ENCODE assay signal across 9 cellular contexts in genomic region chr9:111959468-111959941, GRCh38.
DNase-seq lines count a peak whose midpoint lies in the region; ATAC-seq, FAIRE-seq and TF ChIP-seq lines count a peak whose summit lies in the region.
"Had no signal": no experiment of that assay in that cellular context is flagged by ENCODE, and none has a peak within 500 bp of the region (broad histone marks: within the 10 kb centered on the region; RNA-seq: fewer than 3 reads in every experiment).

No MANE protein-coding gene starts in this region.

- H3K9ac ChIP-seq in MM.1S (ENCODE audit: low read length) = no peak overlapping the region

- H4K20me1 ChIP-seq in MM.1S (ENCODE audit: insufficient read depth, low read length) = no peaks in the 10 kb centered on the region

- H3K36me3 ChIP-seq in MM.1S (replicated peaks; ENCODE audit: insufficient read depth, low read length) = no peaks in the 10 kb centered on the region

- H2AFZ ChIP-seq in MM.1S (ENCODE audit: low read length) = no peak overlapping the region

- no peaks in the 10 kb centered on the region for H3F3A ChIP-seq in MM.1S (ENCODE audit: insufficient read depth, low read length)

- H3K4me1 ChIP-seq in MM.1S (ENCODE audit: low read length) = no peaks in the 10 kb centered on the region

- H3K4me3 ChIP-seq in skin epidermis (no peak overlapping the region), MM.1S (ENCODE audit: low read length) (no peak overlapping the region)

- TF ChIP-seq CTCF in MM.1S (IDR thresholded peaks at IDR 0.05; ENCODE audit: low read length) = no peak

- no peaks in the 10 kb centered on the region for H3K79me2 ChIP-seq in MM.1S (ENCODE audit: low read length)

- H3K27me3 ChIP-seq in MM.1S (replicated peaks; ENCODE audit: insufficient read depth, low read length) = no peaks in the 10 kb centered on the region

- FAIRE-seq in RCC 7860 (lab: Jason Lieb, UNC) = peak; percentile 98

- no peaks in the 10 kb centered on the region for H3K9me3 ChIP-seq in MM.1S (replicated peaks; ENCODE audit: insufficient read depth, low read length)

- no peaks in the 10 kb centered on the region for H3K9me2 ChIP-seq in MM.1S (replicated peaks; ENCODE audit: insufficient read depth, low read length)

- ATAC-seq in HG03095 (IDR thresholded peaks at IDR 0.05; ENCODE audit: unreplicated experiment) = no peak

- H3K27ac ChIP-seq in skin epidermis (peak overlapping the region in 16 of 21 experiments; percentile 18 to 82 (median 65)), MM.1S (ENCODE audit: low read length) (no peak overlapping the region)

- DNase-seq in HCEC 1CT = peak; percentile 94
- DNase-seq in RCC 7860 (ENCODE audit: low spot score) = peak; percentile 100
- peak; percentile 98 for DNase-seq in glomerular visceral epithelial cell (ENCODE audit: extremely low spot score)
- no peak for DNase-seq in Kasumi-1 (lab: John Stamatoyannopoulos, UW)
- no peak for DNase-seq in MM.1S
- no peak for DNase-seq in effector CD4-positive, alpha-beta T cell
- DNase-seq: activated gamma-delta T cell treated with Interleukin-2 at 50 U/mL for 16 hours had no signal

- H3K4me2 ChIP-seq in MM.1S (ENCODE audit: low read depth, low read length) = no peak overlapping the region

Comparison
In these comparisons a context has a peak if more than half of its experiments do, and no peak if none do; other contexts are left out.
1. DNase-seq: peak in HCEC 1CT (single experiment), RCC 7860 (single experiment) and glomerular visceral epithelial cell (single experiment); none in Kasumi-1 (0 of 2), MM.1S (single experiment) and effector CD4-positive, alpha-beta T cell (single experiment).